Comparison of ENCODE assay signal across 29 cellular contexts in the genomic region with DNA sequence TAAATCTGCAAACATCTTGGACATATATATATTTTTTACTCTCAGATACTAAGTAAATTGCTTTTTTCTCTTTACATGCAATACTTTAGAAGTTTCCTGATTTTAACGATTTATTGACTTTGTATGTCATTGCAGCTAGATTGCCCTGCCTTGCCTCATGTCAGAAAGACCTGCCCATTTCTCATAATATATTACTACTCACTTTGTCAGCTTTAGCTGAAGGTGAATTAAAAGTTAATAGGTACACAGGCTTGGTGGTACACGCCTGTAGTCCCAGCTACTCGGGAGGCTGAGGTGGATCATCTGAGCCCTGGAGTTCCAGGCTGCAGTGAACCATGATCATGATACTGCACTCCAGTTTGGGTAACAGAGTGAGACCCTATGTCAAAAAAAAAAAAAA.
"Had no signal": no experiment of that assay in that cellular context is flagged by ENCODE, and none has a peak within 500 bp of the region (broad histone marks: within the 10 kb centered on the region; RNA-seq: fewer than 3 reads in every experiment).

No MANE protein-coding gene starts in this region.

- ATAC-seq: activated CD8-positive, alpha-beta memory T cell treated with anti-CD3 and anti-CD28 coated beads, Interleukin-2, amount 10 ng/mL, durations not matched to agents 7 days and 5 days; activated CD8-positive, alpha-beta T cell treated with anti-CD3 and anti-CD28 coated beads, Interleukin-2, amount 10 ng/mL, durations not matched to agents 7 days and 5 days; activated naive CD8-positive, alpha-beta T cell treated with anti-CD3 and anti-CD28 coated beads, Interleukin-2, amount 50 U/mL, for 24 hours; body of pancreas; esophagus mucosa; WTC11 had no signal

- H3K27me3 ChIP-seq: adrenal gland, body of pancreas, dorsolateral prefrontal cortex had no signal

- H3K4me3 ChIP-seq: adrenal gland, body of pancreas, coronary artery, dorsolateral prefrontal cortex had no signal

- H3K27ac ChIP-seq: adrenal gland, body of pancreas, coronary artery, dorsolateral prefrontal cortex, VCaP had no signal

- H3K9me3 ChIP-seq: adrenal gland, body of pancreas had no signal

- H3K4me1 ChIP-seq: adrenal gland, body of pancreas had no signal

- H3K36me3 ChIP-seq: adrenal gland had no signal

- DNase-seq: activated CD4-positive, alpha-beta T cell treated with anti-CD3 and anti-CD28 coated beads for 1 hour; activated CD4-positive, alpha-beta T cell treated with anti-CD3 and anti-CD28 coated beads for 4 hours; activated CD4-positive, alpha-beta T cell treated with anti-CD3 and anti-CD28 coated beads, Interleukin-2, amount 10 ng/mL, durations not matched to agents 7 days and 5 days; activated CD4-positive, alpha-beta T cell treated with anti-CD3 and anti-CD28 coated beads, Interleukin-2, amount 50 U/mL, for 4 hours; activated CD8-positive, alpha-beta memory T cell treated with anti-CD3 and anti-CD28 coated beads, Interleukin-2, amount 10 ng/mL, durations not matched to agents 7 days and 5 days; activated CD8-positive, alpha-beta memory T cell treated with anti-CD3 and anti-CD28 coated beads, Interleukin-2, amount 50 U/mL, for 4 hours; activated CD8-positive, alpha-beta T cell treated with anti-CD3 and anti-CD28 coated beads, Interleukin-2, amount 10 ng/mL, durations not matched to agents 7 days and 5 days; activated effector memory CD4-positive, alpha-beta T cell treated with anti-CD3 and anti-CD28 coated beads, Interleukin-2, amount 50 U/mL, for 16 hours; activated naive CD4-positive, alpha-beta T cell treated with anti-CD3 and anti-CD28 coated beads for 36 hours; activated naive CD8-positive, alpha-beta T cell treated with anti-CD3 and anti-CD28 coated beads for 36 hours; activated naive CD8-positive, alpha-beta T cell treated with anti-CD3 and anti-CD28 coated beads, Interleukin-2, amount 50 U/mL, for 24 hours; activated T-cell treated with anti-CD3 and anti-CD28 coated beads, Interleukin-2, amount 50 U/mL, for 1 hour; activated T-cell treated with anti-CD3 and anti-CD28 coated beads, Interleukin-2, amount 50 U/mL, for 48 hours; adrenal gland; amygdala; aorta; body of pancreas; caudate nucleus; cerebellar nuclear complex; dorsolateral prefrontal cortex; effector memory CD4-positive, alpha-beta T cell; endodermal cell; foreskin fibroblast; head of caudate nucleus; T-helper 2 cell had no signal
